ENCODE assay signal across 2 cellular contexts in the genomic region with DNA sequence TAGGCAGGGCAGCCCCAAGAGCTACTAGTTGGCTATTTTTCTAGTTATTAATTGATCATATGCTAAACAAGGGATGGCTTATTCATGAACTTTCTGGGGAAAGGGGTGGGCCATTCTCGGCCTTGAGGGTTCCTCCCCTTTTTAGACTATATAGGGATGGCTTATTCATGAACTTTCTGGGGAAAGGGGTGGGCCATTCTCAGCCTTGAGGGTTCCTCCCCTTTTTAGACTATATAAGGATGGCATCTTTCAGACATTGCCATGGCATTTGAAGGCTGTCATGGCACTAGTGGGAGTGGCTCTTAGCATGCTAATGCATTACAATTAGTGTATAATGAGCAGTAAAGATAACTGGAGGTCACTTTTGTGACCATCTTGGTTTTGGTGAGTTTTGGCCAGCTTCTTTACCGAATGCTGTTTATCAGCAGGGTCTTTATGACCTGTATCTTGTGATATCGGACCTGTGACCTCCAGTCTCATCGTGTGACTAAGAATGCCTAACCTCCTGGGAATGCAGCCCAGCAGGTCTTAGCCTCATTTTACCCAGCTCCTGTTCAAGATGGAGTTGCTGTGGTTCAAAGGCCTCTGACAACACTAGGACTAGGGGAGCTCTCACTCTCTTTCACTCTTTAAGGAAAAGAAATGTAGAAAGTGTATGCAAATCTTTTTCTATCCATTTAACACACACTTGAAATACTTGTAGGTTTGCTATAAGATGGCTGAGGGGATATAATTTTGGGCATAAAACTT.
TF ChIP-seq lines count a peak whose summit lies in the region.

No MANE protein-coding gene starts in this region.

TF ChIP-seq in HCT116, 20 proteins besides CTCF, POLR2A, EP300 and RAD21:
- peak; percentile 28; the same call in 1 of the 2 replicates for TF ChIP-seq SP1 (IDR thresholded peaks at IDR 0.05; ENCODE audit: low read depth)
- no peak for TF ChIP-seq SRF (IDR thresholded peaks at IDR 0.05; ENCODE audit: low read depth)
- TF ChIP-seq EZH2phosphoT487 (IDR thresholded peaks at IDR 0.05; ENCODE audit: borderline replicate concordance) = no peak
- TF ChIP-seq FOSL1 (IDR thresholded peaks at IDR 0.05; ENCODE audit: low read depth) = peak; percentile 39; the same call in 1 of the 2 replicates
- peak; percentile 55 for TF ChIP-seq YY1 (IDR thresholded peaks at IDR 0.05; ENCODE audit: extremely low read depth, insufficient replicate concordance, low read depth, low read length)
- peak; percentile 23; the same call in 1 of the 2 replicates for TF ChIP-seq JUND (IDR thresholded peaks at IDR 0.05)
- no peak for TF ChIP-seq ELF1 (IDR thresholded peaks at IDR 0.05; ENCODE audit: borderline replicate concordance, low read depth)
- TF ChIP-seq ZNF274 (IDR thresholded peaks at IDR 0.05; ENCODE audit: low read depth, low read length) = no peak
- TF ChIP-seq, protein P1, sequence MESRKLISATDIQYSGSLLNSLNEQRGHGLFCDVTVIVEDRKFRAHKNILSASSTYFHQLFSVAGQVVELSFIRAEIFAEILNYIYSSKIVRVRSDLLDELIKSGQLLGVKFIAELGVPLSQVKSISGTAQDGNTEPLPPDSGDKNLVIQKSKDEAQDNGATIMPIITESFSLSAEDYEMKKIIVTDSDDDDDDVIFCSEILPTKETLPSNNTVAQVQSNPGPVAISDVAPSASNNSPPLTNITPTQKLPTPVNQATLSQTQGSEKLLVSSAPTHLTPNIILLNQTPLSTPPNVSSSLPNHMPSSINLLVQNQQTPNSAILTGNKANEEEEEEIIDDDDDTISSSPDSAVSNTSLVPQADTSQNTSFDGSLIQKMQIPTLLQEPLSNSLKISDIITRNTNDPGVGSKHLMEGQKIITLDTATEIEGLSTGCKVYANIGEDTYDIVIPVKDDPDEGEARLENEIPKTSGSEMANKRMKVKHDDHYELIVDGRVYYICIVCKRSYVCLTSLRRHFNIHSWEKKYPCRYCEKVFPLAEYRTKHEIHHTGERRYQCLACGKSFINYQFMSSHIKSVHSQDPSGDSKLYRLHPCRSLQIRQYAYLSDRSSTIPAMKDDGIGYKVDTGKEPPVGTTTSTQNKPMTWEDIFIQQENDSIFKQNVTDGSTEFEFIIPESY (IDR thresholded peaks at IDR 0.05; ENCODE audit: extremely low read depth, insufficient replicate concordance, low read length) = no peak

TF ChIP-seq in K562, 482 proteins besides CTCF, POLR2A, EP300 and RAD21:
- TF ChIP-seq MEF2D (tag; conservative IDR thresholded peaks at IDR 0.05; ENCODE audit: low read depth) = 0 out of 2 replicates have a peak, but pooled peaks have one; percentile 39
- TF ChIP-seq, protein P2, sequence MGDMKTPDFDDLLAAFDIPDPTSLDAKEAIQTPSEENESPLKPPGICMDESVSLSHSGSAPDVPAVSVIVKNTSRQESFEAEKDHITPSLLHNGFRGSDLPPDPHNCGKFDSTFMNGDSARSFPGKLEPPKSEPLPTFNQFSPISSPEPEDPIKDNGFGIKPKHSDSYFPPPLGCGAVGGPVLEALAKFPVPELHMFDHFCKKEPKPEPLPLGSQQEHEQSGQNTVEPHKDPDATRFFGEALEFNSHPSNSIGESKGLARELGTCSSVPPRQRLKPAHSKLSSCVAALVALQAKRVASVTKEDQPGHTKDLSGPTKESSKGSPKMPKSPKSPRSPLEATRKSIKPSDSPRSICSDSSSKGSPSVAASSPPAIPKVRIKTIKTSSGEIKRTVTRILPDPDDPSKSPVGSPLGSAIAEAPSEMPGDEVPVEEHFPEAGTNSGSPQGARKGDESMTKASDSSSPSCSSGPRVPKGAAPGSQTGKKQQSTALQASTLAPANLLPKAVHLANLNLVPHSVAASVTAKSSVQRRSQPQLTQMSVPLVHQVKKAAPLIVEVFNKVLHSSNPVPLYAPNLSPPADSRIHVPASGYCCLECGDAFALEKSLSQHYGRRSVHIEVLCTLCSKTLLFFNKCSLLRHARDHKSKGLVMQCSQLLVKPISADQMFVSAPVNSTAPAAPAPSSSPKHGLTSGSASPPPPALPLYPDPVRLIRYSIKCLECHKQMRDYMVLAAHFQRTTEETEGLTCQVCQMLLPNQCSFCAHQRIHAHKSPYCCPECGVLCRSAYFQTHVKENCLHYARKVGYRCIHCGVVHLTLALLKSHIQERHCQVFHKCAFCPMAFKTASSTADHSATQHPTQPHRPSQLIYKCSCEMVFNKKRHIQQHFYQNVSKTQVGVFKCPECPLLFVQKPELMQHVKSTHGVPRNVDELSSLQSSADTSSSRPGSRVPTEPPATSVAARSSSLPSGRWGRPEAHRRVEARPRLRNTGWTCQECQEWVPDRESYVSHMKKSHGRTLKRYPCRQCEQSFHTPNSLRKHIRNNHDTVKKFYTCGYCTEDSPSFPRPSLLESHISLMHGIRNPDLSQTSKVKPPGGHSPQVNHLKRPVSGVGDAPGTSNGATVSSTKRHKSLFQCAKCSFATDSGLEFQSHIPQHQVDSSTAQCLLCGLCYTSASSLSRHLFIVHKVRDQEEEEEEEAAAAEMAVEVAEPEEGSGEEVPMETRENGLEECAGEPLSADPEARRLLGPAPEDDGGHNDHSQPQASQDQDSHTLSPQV (IDR thresholded peaks at IDR 0.05) = peak; percentile 70
- TF ChIP-seq, protein P3, sequence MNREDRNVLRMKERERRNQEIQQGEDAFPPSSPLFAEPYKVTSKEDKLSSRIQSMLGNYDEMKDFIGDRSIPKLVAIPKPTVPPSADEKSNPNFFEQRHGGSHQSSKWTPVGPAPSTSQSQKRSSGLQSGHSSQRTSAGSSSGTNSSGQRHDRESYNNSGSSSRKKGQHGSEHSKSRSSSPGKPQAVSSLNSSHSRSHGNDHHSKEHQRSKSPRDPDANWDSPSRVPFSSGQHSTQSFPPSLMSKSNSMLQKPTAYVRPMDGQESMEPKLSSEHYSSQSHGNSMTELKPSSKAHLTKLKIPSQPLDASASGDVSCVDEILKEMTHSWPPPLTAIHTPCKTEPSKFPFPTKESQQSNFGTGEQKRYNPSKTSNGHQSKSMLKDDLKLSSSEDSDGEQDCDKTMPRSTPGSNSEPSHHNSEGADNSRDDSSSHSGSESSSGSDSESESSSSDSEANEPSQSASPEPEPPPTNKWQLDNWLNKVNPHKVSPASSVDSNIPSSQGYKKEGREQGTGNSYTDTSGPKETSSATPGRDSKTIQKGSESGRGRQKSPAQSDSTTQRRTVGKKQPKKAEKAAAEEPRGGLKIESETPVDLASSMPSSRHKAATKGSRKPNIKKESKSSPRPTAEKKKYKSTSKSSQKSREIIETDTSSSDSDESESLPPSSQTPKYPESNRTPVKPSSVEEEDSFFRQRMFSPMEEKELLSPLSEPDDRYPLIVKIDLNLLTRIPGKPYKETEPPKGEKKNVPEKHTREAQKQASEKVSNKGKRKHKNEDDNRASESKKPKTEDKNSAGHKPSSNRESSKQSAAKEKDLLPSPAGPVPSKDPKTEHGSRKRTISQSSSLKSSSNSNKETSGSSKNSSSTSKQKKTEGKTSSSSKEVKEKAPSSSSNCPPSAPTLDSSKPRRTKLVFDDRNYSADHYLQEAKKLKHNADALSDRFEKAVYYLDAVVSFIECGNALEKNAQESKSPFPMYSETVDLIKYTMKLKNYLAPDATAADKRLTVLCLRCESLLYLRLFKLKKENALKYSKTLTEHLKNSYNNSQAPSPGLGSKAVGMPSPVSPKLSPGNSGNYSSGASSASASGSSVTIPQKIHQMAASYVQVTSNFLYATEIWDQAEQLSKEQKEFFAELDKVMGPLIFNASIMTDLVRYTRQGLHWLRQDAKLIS (CRISPR knock-in tag; IDR thresholded peaks at IDR 0.05) = no peak
- no peak for TF ChIP-seq KDM2B (CRISPR knock-in tag; IDR thresholded peaks at IDR 0.05)
- peak; percentile 73; the same call in 1 of the 2 replicates for TF ChIP-seq DMBX1 (CRISPR knock-in tag; IDR thresholded peaks at IDR 0.05; ENCODE audit: borderline replicate concordance)
- TF ChIP-seq PTRF (tag; IDR thresholded peaks at IDR 0.05) = peak; percentile 39; the same call in 1 of the 2 replicates
- TF ChIP-seq, protein P4, sequence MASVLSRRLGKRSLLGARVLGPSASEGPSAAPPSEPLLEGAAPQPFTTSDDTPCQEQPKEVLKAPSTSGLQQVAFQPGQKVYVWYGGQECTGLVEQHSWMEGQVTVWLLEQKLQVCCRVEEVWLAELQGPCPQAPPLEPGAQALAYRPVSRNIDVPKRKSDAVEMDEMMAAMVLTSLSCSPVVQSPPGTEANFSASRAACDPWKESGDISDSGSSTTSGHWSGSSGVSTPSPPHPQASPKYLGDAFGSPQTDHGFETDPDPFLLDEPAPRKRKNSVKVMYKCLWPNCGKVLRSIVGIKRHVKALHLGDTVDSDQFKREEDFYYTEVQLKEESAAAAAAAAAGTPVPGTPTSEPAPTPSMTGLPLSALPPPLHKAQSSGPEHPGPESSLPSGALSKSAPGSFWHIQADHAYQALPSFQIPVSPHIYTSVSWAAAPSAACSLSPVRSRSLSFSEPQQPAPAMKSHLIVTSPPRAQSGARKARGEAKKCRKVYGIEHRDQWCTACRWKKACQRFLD (CRISPR knock-in tag; IDR thresholded peaks at IDR 0.05) = 0 out of 2 replicates have a peak, but pooled peaks have one; percentile 37
- TF ChIP-seq, protein P5, sequence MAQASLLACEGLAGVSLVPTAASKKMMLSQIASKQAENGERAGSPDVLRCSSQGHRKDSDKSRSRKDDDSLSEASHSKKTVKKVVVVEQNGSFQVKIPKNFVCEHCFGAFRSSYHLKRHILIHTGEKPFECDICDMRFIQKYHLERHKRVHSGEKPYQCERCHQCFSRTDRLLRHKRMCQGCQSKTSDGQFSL (CRISPR knock-in tag; IDR thresholded peaks at IDR 0.05) = no peak
- TF ChIP-seq, protein P5 (tag; IDR thresholded peaks at IDR 0.05) = peak in 1 of 2 experiments; percentile 62; a peak in 1 of 4 replicates
- no peak for TF ChIP-seq ESRRB (CRISPR knock-in tag; IDR thresholded peaks at IDR 0.05; ENCODE audit: borderline replicate concordance)
